Comparison of ENCODE assay signal across 1 cellular context in genomic region chr15:35580606-35581005, GRCh38.
TF ChIP-seq lines count a peak whose summit lies in the region.

No MANE protein-coding gene starts in this region.

TF ChIP-seq in K562, 482 proteins besides CTCF, POLR2A, EP300 and RAD21 (continued from another document):
- TF ChIP-seq KAT8 (IDR thresholded peaks at IDR 0.05; ENCODE audit: low read depth) (no peak), RBM17 (IDR thresholded peaks at IDR 0.05; ENCODE audit: borderline replicate concordance, low read depth, low read length) (no peak), ILK (tag; IDR thresholded peaks at IDR 0.05; ENCODE audit: borderline replicate concordance, low read depth) (no peak), ELF4 (CRISPR knock-in tag; IDR thresholded peaks at IDR 0.05) (no peak), CBFA2T3 (IDR thresholded peaks at IDR 0.05) (peak; percentile 75), HES1 (IDR thresholded peaks at IDR 0.05; ENCODE audit: low read depth) (no peak), IRF9 (tag; IDR thresholded peaks at IDR 0.05) (no peak), GATA2 (CRISPR knock-in tag; IDR thresholded peaks at IDR 0.05) (0 out of 2 replicates have a peak, but pooled peaks have one; percentile 12), TRIM28 (IDR thresholded peaks at IDR 0.05) (no peak), FOXJ2 (tag; IDR thresholded peaks at IDR 0.05) (no peak), ZBTB34 (CRISPR knock-in tag; IDR thresholded peaks at IDR 0.05) (no peak), BCLAF1 (IDR thresholded peaks at IDR 0.05; ENCODE audit: borderline replicate concordance in 1 of 2, control insufficient read depth in 1 of 2, low read depth in 2 of 2, low read length in 1 of 2) (no peak), MEF2A (IDR thresholded peaks at IDR 0.05; ENCODE audit: control insufficient read depth, low read depth, low read length) (no peak), ADNP (tag; IDR thresholded peaks at IDR 0.05) (no peak), ARID1B (IDR thresholded peaks at IDR 0.05) (peak; percentile 45), POLR2H (tag; IDR thresholded peaks at IDR 0.05; ENCODE audit: low read depth) (no peak), NCOA2 (IDR thresholded peaks at IDR 0.05; ENCODE audit: partially characterized antibody in 2 of 2) (no peak), TAF7 (tag; IDR thresholded peaks at IDR 0.05) (no peak)
